Comparison of ENCODE assay signal across 1 cellular context in the genomic region with DNA sequence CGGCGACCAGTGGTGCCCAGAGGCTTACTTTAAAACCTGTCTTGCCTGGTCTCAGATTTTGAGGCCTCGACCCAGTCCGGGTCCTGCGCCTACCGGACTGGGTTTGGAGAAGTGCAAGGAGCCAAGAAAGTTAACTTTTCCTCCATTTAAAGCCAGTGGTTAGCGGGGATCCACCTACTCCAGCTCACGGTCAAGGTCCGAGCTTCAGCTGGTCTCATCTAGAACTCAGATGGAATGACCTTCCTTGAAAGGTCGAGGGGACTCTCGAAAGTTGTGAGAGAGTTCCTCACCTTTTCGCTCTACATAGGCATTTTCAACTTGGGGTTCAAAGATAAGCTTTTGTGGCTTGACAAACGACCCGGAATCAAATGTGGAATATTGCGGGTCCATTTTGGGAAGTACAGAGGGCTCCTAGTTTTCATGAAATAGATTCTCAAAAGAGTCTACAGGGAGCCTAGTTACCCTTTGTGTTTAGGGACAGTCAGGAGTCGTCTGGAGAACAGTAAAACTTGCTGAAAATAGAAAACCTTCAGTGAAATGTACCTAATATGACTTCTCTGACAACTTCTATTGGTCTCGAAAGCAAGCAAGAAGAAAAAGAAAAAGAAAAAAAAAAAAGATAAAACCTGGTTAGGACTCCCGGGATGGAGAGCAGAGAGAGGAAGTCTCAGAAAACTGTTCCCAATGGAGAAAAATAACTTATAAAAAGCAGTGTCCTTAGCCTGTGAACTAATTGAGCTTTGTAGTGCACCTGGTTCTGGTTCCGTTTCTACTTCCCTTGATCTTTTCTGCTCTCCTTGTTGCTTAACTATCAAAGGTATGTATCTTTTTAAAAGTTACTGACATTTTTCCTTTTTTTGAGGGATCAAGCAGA.
A peak's percentile ranks its signal among the peaks of the same experiment; 100 is the strongest.
TF ChIP-seq lines count a peak whose summit lies in the region.

No MANE protein-coding gene starts in this region.

TF ChIP-seq in HEK293, 187 proteins besides CTCF, POLR2A, EP300 and RAD21 (continued from another document and continues in another):
- TF ChIP-seq ZNF404 (tag by site-specific recombination; IDR thresholded peaks at IDR 0.05), result no peak
- TF ChIP-seq ZNF37A (tag by site-specific recombination; IDR thresholded peaks at IDR 0.05), result no peak
- no peak for TF ChIP-seq YY2 (tag by site-specific recombination; IDR thresholded peaks at IDR 0.05)
- TF ChIP-seq, protein P1, sequence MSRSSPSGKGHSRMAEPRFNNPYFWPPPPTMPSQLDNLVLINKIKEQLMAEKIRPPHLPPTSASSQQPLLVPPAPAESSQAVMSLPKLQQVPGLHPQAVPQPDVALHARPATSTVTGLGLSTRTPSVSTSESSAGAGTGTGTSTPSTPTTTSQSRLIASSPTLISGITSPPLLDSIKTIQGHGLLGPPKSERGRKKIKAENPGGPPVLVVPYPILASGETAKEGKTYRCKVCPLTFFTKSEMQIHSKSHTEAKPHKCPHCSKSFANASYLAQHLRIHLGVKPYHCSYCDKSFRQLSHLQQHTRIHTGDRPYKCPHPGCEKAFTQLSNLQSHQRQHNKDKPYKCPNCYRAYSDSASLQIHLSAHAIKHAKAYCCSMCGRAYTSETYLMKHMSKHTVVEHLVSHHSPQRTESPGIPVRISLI (tag by site-specific recombination; IDR thresholded peaks at IDR 0.05), result peak; percentile 46; the same call in 1 of the 2 replicates
- TF ChIP-seq, protein P2, sequence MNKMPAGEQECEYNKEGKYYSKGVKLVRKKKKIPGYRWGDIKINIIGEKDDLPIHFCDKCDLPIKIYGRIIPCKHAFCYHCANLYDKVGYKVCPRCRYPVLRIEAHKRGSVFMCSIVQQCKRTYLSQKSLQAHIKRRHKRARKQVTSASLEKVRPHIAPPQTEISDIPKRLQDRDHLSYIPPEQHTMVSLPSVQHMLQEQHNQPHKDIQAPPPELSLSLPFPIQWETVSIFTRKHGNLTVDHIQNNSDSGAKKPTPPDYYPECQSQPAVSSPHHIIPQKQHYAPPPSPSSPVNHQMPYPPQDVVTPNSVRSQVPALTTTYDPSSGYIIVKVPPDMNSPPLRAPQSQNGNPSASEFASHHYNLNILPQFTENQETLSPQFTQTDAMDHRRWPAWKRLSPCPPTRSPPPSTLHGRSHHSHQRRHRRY (tag by site-specific recombination; IDR thresholded peaks at IDR 0.05), result no peak
- no peak for TF ChIP-seq KLF9 (tag by site-specific recombination; IDR thresholded peaks at IDR 0.05; ENCODE audit: low read depth)
- TF ChIP-seq ZNF274 (IDR thresholded peaks at IDR 0.05; ENCODE audit: low read length), result no peak
- TF ChIP-seq ZNF274 (tag by site-specific recombination; IDR thresholded peaks at IDR 0.05; ENCODE audit: borderline replicate concordance), result no peak
- no peak for TF ChIP-seq KLF7 (tag by site-specific recombination; IDR thresholded peaks at IDR 0.05; ENCODE audit: borderline replicate concordance)
- TF ChIP-seq, protein P3, sequence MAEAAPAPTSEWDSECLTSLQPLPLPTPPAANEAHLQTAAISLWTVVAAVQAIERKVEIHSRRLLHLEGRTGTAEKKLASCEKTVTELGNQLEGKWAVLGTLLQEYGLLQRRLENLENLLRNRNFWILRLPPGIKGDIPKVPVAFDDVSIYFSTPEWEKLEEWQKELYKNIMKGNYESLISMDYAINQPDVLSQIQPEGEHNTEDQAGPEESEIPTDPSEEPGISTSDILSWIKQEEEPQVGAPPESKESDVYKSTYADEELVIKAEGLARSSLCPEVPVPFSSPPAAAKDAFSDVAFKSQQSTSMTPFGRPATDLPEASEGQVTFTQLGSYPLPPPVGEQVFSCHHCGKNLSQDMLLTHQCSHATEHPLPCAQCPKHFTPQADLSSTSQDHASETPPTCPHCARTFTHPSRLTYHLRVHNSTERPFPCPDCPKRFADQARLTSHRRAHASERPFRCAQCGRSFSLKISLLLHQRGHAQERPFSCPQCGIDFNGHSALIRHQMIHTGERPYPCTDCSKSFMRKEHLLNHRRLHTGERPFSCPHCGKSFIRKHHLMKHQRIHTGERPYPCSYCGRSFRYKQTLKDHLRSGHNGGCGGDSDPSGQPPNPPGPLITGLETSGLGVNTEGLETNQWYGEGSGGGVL (tag by site-specific recombination; IDR thresholded peaks at IDR 0.05), result no peak
- TF ChIP-seq, protein P4, sequence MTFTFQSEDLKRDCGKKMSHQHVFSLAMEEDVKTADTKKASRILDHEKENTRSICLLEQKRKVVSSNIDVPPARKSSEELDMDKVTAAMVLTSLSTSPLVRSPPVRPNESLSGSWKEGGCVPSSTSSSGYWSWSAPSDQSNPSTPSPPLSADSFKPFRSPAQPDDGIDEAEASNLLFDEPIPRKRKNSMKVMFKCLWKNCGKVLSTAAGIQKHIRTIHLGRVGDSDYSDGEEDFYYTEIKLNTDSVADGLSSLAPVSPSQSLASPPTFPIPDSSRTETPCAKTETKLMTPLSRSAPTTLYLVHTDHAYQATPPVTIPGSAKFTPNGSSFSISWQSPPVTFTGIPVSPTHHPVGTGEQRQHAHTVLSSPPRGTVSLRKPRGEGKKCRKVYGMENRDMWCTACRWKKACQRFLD (tag by site-specific recombination; IDR thresholded peaks at IDR 0.05), result no peak
- TF ChIP-seq PRDM1 (tag by site-specific recombination; IDR thresholded peaks at IDR 0.05), result peak; percentile 61
- TF ChIP-seq OVOL3 (tag by site-specific recombination; IDR thresholded peaks at IDR 0.05), result no peak
- TF ChIP-seq, protein P5, sequence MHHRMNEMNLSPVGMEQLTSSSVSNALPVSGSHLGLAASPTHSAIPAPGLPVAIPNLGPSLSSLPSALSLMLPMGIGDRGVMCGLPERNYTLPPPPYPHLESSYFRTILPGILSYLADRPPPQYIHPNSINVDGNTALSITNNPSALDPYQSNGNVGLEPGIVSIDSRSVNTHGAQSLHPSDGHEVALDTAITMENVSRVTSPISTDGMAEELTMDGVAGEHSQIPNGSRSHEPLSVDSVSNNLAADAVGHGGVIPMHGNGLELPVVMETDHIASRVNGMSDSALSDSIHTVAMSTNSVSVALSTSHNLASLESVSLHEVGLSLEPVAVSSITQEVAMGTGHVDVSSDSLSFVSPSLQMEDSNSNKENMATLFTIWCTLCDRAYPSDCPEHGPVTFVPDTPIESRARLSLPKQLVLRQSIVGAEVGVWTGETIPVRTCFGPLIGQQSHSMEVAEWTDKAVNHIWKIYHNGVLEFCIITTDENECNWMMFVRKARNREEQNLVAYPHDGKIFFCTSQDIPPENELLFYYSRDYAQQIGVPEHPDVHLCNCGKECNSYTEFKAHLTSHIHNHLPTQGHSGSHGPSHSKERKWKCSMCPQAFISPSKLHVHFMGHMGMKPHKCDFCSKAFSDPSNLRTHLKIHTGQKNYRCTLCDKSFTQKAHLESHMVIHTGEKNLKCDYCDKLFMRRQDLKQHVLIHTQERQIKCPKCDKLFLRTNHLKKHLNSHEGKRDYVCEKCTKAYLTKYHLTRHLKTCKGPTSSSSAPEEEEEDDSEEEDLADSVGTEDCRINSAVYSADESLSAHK (tag by site-specific recombination; IDR thresholded peaks at IDR 0.05), result no peak
- no peak for TF ChIP-seq EGR2 (tag by site-specific recombination; IDR thresholded peaks at IDR 0.05; ENCODE audit: low read depth)
- TF ChIP-seq ZFP69B (tag by site-specific recombination; IDR thresholded peaks at IDR 0.05), result no peak
- TF ChIP-seq ZNF626 (tag by site-specific recombination; IDR thresholded peaks at IDR 0.05), result no peak
- no peak for TF ChIP-seq ZNF324 (tag by site-specific recombination; IDR thresholded peaks at IDR 0.05)
- TF ChIP-seq TCF7L2 (IDR thresholded peaks at IDR 0.05; ENCODE audit: borderline replicate concordance, low read depth, low read length), result no peak
- TF ChIP-seq, protein P6, sequence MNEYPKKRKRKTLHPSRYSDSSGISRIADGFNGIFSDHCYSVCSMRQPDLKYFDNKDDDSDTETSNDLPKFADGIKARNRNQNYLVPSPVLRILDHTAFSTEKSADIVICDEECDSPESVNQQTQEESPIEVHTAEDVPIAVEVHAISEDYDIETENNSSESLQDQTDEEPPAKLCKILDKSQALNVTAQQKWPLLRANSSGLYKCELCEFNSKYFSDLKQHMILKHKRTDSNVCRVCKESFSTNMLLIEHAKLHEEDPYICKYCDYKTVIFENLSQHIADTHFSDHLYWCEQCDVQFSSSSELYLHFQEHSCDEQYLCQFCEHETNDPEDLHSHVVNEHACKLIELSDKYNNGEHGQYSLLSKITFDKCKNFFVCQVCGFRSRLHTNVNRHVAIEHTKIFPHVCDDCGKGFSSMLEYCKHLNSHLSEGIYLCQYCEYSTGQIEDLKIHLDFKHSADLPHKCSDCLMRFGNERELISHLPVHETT (tag by site-specific recombination; IDR thresholded peaks at IDR 0.05), result no peak
- no peak for TF ChIP-seq ZNF701 (tag by site-specific recombination; IDR thresholded peaks at IDR 0.05)
- no peak for TF ChIP-seq OSR2 (tag by site-specific recombination; IDR thresholded peaks at IDR 0.05)
- TF ChIP-seq WT1 (tag by site-specific recombination; IDR thresholded peaks at IDR 0.05), result no peak
- no peak for TF ChIP-seq ZSCAN30 (tag by site-specific recombination; IDR thresholded peaks at IDR 0.05)
- TF ChIP-seq BCL11A (tag by site-specific recombination; IDR thresholded peaks at IDR 0.05; ENCODE audit: low read depth), result no peak
- TF ChIP-seq ZNF777 (tag by site-specific recombination; IDR thresholded peaks at IDR 0.05; ENCODE audit: borderline replicate concordance), result no peak
- no peak for TF ChIP-seq ZNF530 (tag by site-specific recombination; IDR thresholded peaks at IDR 0.05; ENCODE audit: low read depth)
- no peak for TF ChIP-seq ZNF394 (tag by site-specific recombination; IDR thresholded peaks at IDR 0.05; ENCODE audit: borderline replicate concordance)
- no peak for TF ChIP-seq MEIS1 (CRISPR knock-in tag; IDR thresholded peaks at IDR 0.05; ENCODE audit: borderline replicate concordance)
- no peak for TF ChIP-seq ZNF555 (tag by site-specific recombination; conservative IDR thresholded peaks at IDR 0.05)
- no peak for TF ChIP-seq ZNF266 (tag by site-specific recombination; IDR thresholded peaks at IDR 0.05; ENCODE audit: low read depth)
- TF ChIP-seq, protein P7, sequence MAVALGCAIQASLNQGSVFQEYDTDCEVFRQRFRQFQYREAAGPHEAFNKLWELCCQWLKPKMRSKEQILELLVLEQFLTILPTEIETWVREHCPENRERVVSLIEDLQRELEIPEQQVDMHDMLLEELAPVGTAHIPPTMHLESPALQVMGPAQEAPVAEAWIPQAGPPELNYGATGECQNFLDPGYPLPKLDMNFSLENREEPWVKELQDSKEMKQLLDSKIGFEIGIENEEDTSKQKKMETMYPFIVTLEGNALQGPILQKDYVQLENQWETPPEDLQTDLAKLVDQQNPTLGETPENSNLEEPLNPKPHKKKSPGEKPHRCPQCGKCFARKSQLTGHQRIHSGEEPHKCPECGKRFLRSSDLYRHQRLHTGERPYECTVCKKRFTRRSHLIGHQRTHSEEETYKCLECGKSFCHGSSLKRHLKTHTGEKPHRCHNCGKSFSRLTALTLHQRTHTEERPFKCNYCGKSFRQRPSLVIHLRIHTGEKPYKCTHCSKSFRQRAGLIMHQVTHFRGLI (tag by site-specific recombination; IDR thresholded peaks at IDR 0.05), result no peak
- TF ChIP-seq ZSCAN16 (tag by site-specific recombination; IDR thresholded peaks at IDR 0.05), result no peak
- TF ChIP-seq SALL2 (tag by site-specific recombination; IDR thresholded peaks at IDR 0.05; ENCODE audit: borderline replicate concordance), result no peak
- TF ChIP-seq, protein P8, sequence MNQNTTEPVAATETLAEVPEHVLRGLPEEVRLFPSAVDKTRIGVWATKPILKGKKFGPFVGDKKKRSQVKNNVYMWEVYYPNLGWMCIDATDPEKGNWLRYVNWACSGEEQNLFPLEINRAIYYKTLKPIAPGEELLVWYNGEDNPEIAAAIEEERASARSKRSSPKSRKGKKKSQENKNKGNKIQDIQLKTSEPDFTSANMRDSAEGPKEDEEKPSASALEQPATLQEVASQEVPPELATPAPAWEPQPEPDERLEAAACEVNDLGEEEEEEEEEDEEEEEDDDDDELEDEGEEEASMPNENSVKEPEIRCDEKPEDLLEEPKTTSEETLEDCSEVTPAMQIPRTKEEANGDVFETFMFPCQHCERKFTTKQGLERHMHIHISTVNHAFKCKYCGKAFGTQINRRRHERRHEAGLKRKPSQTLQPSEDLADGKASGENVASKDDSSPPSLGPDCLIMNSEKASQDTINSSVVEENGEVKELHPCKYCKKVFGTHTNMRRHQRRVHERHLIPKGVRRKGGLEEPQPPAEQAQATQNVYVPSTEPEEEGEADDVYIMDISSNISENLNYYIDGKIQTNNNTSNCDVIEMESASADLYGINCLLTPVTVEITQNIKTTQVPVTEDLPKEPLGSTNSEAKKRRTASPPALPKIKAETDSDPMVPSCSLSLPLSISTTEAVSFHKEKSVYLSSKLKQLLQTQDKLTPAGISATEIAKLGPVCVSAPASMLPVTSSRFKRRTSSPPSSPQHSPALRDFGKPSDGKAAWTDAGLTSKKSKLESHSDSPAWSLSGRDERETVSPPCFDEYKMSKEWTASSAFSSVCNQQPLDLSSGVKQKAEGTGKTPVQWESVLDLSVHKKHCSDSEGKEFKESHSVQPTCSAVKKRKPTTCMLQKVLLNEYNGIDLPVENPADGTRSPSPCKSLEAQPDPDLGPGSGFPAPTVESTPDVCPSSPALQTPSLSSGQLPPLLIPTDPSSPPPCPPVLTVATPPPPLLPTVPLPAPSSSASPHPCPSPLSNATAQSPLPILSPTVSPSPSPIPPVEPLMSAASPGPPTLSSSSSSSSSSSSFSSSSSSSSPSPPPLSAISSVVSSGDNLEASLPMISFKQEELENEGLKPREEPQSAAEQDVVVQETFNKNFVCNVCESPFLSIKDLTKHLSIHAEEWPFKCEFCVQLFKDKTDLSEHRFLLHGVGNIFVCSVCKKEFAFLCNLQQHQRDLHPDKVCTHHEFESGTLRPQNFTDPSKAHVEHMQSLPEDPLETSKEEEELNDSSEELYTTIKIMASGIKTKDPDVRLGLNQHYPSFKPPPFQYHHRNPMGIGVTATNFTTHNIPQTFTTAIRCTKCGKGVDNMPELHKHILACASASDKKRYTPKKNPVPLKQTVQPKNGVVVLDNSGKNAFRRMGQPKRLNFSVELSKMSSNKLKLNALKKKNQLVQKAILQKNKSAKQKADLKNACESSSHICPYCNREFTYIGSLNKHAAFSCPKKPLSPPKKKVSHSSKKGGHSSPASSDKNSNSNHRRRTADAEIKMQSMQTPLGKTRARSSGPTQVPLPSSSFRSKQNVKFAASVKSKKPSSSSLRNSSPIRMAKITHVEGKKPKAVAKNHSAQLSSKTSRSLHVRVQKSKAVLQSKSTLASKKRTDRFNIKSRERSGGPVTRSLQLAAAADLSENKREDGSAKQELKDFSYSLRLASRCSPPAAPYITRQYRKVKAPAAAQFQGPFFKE (tag by site-specific recombination; IDR thresholded peaks at IDR 0.05; ENCODE audit: borderline replicate concordance), result no peak
- no peak for TF ChIP-seq ZNF112 (tag by site-specific recombination; IDR thresholded peaks at IDR 0.05)
- no peak for TF ChIP-seq ZNF175 (tag by site-specific recombination; IDR thresholded peaks at IDR 0.05)
- TF ChIP-seq ZNF785 (tag by site-specific recombination; IDR thresholded peaks at IDR 0.05), result no peak
- no peak for TF ChIP-seq ZNF473 (tag by site-specific recombination; IDR thresholded peaks at IDR 0.05)
- no peak for TF ChIP-seq MYNN (tag by site-specific recombination; IDR thresholded peaks at IDR 0.05; ENCODE audit: borderline replicate concordance)
- no peak for TF ChIP-seq ZNF302 (tag by site-specific recombination; IDR thresholded peaks at IDR 0.05; ENCODE audit: low read depth)
- no peak for TF ChIP-seq ZNF416 (tag by site-specific recombination; IDR thresholded peaks at IDR 0.05)
- no peak for TF ChIP-seq ZNF521 (tag by site-specific recombination; IDR thresholded peaks at IDR 0.05)
- TF ChIP-seq ZNF214 (tag by site-specific recombination; IDR thresholded peaks at IDR 0.05; ENCODE audit: borderline replicate concordance), result no peak
- no peak for TF ChIP-seq ZNF585B (tag by site-specific recombination; IDR thresholded peaks at IDR 0.05)
- no peak for TF ChIP-seq ZFP3 (tag by site-specific recombination; IDR thresholded peaks at IDR 0.05; ENCODE audit: low read depth)
- no peak for TF ChIP-seq ZNF174 (tag by site-specific recombination; IDR thresholded peaks at IDR 0.05)
